In the genomic region with DNA sequence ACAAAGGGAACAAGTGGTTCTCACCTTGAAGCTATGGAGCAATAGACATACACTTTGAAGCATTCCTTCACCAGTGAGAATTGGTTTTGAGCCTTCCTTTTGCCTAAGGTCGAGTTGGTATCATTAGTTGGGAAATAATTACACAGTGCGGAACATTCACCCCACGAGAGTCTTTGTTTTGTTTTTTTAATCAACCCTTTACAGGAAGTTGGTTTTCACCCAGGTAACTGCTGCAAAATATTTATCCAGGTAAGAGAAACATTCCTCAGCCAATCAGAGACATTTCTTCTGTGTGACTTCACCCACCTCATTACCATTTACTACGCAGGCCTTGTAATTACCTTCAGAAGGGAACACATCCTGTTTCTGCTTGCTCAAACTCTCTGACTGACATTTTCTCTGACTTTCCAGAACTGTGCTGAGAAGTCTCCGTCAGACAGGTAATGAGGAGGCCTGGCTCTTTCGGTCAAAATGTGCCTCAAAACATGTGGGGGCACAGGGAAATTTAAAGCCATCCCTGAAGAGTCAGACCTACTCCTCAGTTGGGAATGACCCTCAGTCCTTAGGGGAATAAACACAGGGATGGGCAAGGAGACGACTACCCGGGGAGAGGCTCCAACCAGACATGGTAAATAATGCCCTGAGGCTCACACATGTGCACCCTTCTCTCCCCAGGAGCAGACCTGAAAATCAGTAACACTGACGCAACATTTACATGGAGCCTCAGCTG, we compare ENCODE assay signal across 23 cellular contexts. TPM values are rescaled to one million over a fixed set of nuclear protein-coding genes. Genes with fewer than 3 reads are reported as not detected.
DNase-seq lines count a peak whose midpoint lies in the region; ATAC-seq and TF ChIP-seq lines count a peak whose summit lies in the region.
"Had no signal": no experiment of that assay in that cellular context is flagged by ENCODE, and none has a peak within 500 bp of the region (broad histone marks: within the 10 kb centered on the region; RNA-seq: fewer than 3 reads in every experiment).

No MANE protein-coding gene starts in this region.

- DNase-seq in SK-N-SH (peak; percentile 31), ecto neural progenitor cell (ENCODE audit: low spot score) (peak; percentile 22), right lobe of liver (no peak), suprapubic skin (ENCODE audit: low spot score in 2 of 2) (no peak), H4 (ENCODE audit: low spot score) (no peak), NCI-H510A (lab: John Stamatoyannopoulos, UW) (no peak)
- DNase-seq in effector memory CD4-positive, alpha-beta T cell, result no peak
- DNase-seq: activated CD8-positive, alpha-beta memory T cell treated with anti-CD3 and anti-CD28 coated beads, Interleukin-2, amount 50 U/mL, for 4 hours; activated gamma-delta T cell; amniotic stem cell; CD4-positive, CD25-positive, alpha-beta regulatory T cell; mesenchymal stem cell; NCI-H526 treated with DMSO at 0.1 percent for 48 hours; PC-9; stimulated activated naive CD8-positive, alpha-beta T cell treated with anti-CD3 and anti-CD28 coated beads, Interleukin-15, amount 100 ng/mL, for 72 hours; T-helper 9 cell had no signal

- TF ChIP-seq EP300 in SK-N-SH (IDR thresholded peaks at IDR 0.05; ENCODE audit: borderline replicate concordance in 1 of 2, low read depth in 1 of 2, low read length in 1 of 2) (0 out of 4 replicates have a peak, but pooled peaks of 1 of the 2 experiments have one; percentile 12), suprapubic skin (IDR thresholded peaks at IDR 0.05) (no peak)

- no peaks in the 10 kb centered on the region for H3K27me3 ChIP-seq in SK-N-SH (ENCODE audit: insufficient read depth)
- no peaks in the 10 kb centered on the region for H3K27me3 ChIP-seq in right lobe of liver
- H3K27me3 ChIP-seq in suprapubic skin, result no peaks in the 10 kb centered on the region
- H3K27me3 ChIP-seq in effector memory CD4-positive, alpha-beta T cell (replicated peaks; ENCODE audit: control insufficient read depth, insufficient read depth, low read length, poor library complexity, severe bottlenecking), result no peaks in the 10 kb centered on the region
- H3K27me3 ChIP-seq: gastroesophageal sphincter, neural progenitor cell, vagina had no signal

- H3K4me3 ChIP-seq in SK-N-SH (ENCODE audit: low read depth in 2 of 2, low read length in 1 of 2) (no peak overlapping the region), right lobe of liver (no peak overlapping the region), suprapubic skin (no peak overlapping the region)
- H3K4me3 ChIP-seq in effector memory CD4-positive, alpha-beta T cell (ENCODE audit: insufficient read depth, low read depth, low read length, poor library complexity, severe bottlenecking), result no peak overlapping the region
- H3K4me3 ChIP-seq: gastroesophageal sphincter, neural progenitor cell, PC-9, vagina had no signal

- H3K4me1 ChIP-seq in SK-N-SH (ENCODE audit: control insufficient read depth in 1 of 2, insufficient read depth in 2 of 2, low read depth in 1 of 2, low read length in 1 of 2), result peaks cover 0 to 22% of the 10 kb centered on the region in 2 experiments; a peak in 2 of 4 replicates
- H3K4me1 ChIP-seq in right lobe of liver, result peaks cover 0 to 12% (median 0%) of the 10 kb centered on the region in 4 donors
- H3K4me1 ChIP-seq in suprapubic skin, result peaks cover 14% of the 10 kb centered on the region
- no peaks in the 10 kb centered on the region for H3K4me1 ChIP-seq in effector memory CD4-positive, alpha-beta T cell (ENCODE audit: control insufficient read depth, insufficient read depth, low read length, poor library complexity, severe bottlenecking)
- H3K4me1 ChIP-seq: gastroesophageal sphincter, neural progenitor cell, vagina had no signal

- H3K36me3 ChIP-seq in SK-N-SH (replicated peaks in 1 of 2; ENCODE audit: control insufficient read depth in 1 of 2, insufficient read depth in 2 of 2, low read length in 1 of 2), result no peaks in the 10 kb centered on the region
- no peaks in the 10 kb centered on the region for H3K36me3 ChIP-seq in right lobe of liver
- no peaks in the 10 kb centered on the region for H3K36me3 ChIP-seq in suprapubic skin
- H3K36me3 ChIP-seq in effector memory CD4-positive, alpha-beta T cell (ENCODE audit: control insufficient read depth, insufficient read depth, low read length), result no peaks in the 10 kb centered on the region
- H3K36me3 ChIP-seq: gastroesophageal sphincter, neural progenitor cell, vagina had no signal

- no peaks in the 10 kb centered on the region for H4K20me1 ChIP-seq in SK-N-SH (ENCODE audit: insufficient read depth)

- no peak for TF ChIP-seq RAD21 in SK-N-SH (IDR thresholded peaks at IDR 0.05; ENCODE audit: low read length)

- ATAC-seq in SK-N-SH treated with all-trans-retinoic acid at 6 μM for 48 hours, result no peak
- peak; percentile 59 to 87 (median 80) for ATAC-seq in right lobe of liver
- ATAC-seq: gastroesophageal sphincter; stimulated activated naive CD8-positive, alpha-beta T cell treated with anti-CD3 and anti-CD28 coated beads, Interleukin-15, amount 100 ng/mL, for 72 hours had no signal

- H3K9me2 ChIP-seq in SK-N-SH, result no peaks in the 10 kb centered on the region

- no peak overlapping the region for H2AFZ ChIP-seq in SK-N-SH (ENCODE audit: low read depth)
- H2AFZ ChIP-seq: neural progenitor cell, PC-9 had no signal

- no peak overlapping the region for H3K4me2 ChIP-seq in SK-N-SH
- H3K4me2 ChIP-seq: neural progenitor cell, PC-9 had no signal

- intact Hi-C loops in right lobe of liver (cut with DNase I), result no loop called here

- no peak overlapping the region for H3K9ac ChIP-seq in SK-N-SH
- H3K9ac ChIP-seq: neural progenitor cell had no signal

- H3F3A ChIP-seq in SK-N-SH (replicated peaks; ENCODE audit: insufficient read depth), result no peaks in the 10 kb centered on the region

- no peaks in the 10 kb centered on the region for H3K79me2 ChIP-seq in SK-N-SH (ENCODE audit: insufficient read depth)

- WGBS in SK-N-SH (ENCODE audit: low lambda C conversion rate), result 74% methylated on average over 9 of the region's 9 CpGs
- whole genome bisulfite sequencing in right lobe of liver (ENCODE audit: insufficient coverage, low coverage, low lambda C conversion rate, missing lambda C conversion rate), result 58% methylated on average over 8 of the region's 9 CpGs
- 52% methylated on average over 9 of the region's 9 CpGs for WGBS in suprapubic skin

- CTCF ChIA-PET in SK-N-SH (lab: Yijun Ruan, JAX), result interaction anchor here (1.1 kb wide), 1 partner anchor 18 kb away, joined by 3 read pairs; no protein-coding TSS in a partner anchor

- POLR2A ChIA-PET in SK-N-SH (lab: Yijun Ruan, JAX), result no interaction called here

- no peak for TF ChIP-seq POLR2A in right lobe of liver (IDR thresholded peaks at IDR 0.05)
- TF ChIP-seq POLR2A in suprapubic skin (IDR thresholded peaks at IDR 0.05), result no peak

- TF ChIP-seq CTCF in SK-N-SH (IDR thresholded peaks at IDR 0.05), result no peak
- no peak for TF ChIP-seq CTCF in right lobe of liver (IDR thresholded peaks at IDR 0.05)
- TF ChIP-seq CTCF in suprapubic skin (IDR thresholded peaks at IDR 0.05), result no peak

- H3K9me3 ChIP-seq in SK-N-SH (no peaks in the 10 kb centered on the region), right lobe of liver (no peaks in the 10 kb centered on the region), suprapubic skin (no peaks in the 10 kb centered on the region)
- no peaks in the 10 kb centered on the region for H3K9me3 ChIP-seq in effector memory CD4-positive, alpha-beta T cell (ENCODE audit: control insufficient read depth, low read length)
- H3K9me3 ChIP-seq: gastroesophageal sphincter, vagina had no signal

- H3K27ac ChIP-seq in SK-N-SH (ENCODE audit: low read depth in 2 of 2, low read length in 1 of 2), result no peak overlapping the region; a peak in 1 of 4 replicates
- peak overlapping the region; percentile 28 to 57 (median 35) for H3K27ac ChIP-seq in right lobe of liver
- peak overlapping the region; percentile 76 for H3K27ac ChIP-seq in suprapubic skin
- H3K27ac ChIP-seq in effector memory CD4-positive, alpha-beta T cell (ENCODE audit: insufficient read depth, low read length, poor library complexity, severe bottlenecking), result no peak overlapping the region
- H3K27ac ChIP-seq: epithelial cell of prostate, gastroesophageal sphincter, neural progenitor cell, PC-9, vagina had no signal

TF ChIP-seq in SK-N-SH, 30 proteins besides CTCF, POLR2A, EP300 and RAD21 (continues in another document):
- TF ChIP-seq YY1 (IDR thresholded peaks at IDR 0.05; ENCODE audit: low read depth) (no peak), SIN3A (IDR thresholded peaks at IDR 0.05; ENCODE audit: borderline replicate concordance, low read depth, low read length) (no peak), FOSL2 (IDR thresholded peaks at IDR 0.05; ENCODE audit: borderline replicate concordance, low read depth) (no peak), MEF2A (IDR thresholded peaks at IDR 0.05; ENCODE audit: borderline replicate concordance, low read depth) (no peak)
- TF ChIP-seq, protein P1, sequence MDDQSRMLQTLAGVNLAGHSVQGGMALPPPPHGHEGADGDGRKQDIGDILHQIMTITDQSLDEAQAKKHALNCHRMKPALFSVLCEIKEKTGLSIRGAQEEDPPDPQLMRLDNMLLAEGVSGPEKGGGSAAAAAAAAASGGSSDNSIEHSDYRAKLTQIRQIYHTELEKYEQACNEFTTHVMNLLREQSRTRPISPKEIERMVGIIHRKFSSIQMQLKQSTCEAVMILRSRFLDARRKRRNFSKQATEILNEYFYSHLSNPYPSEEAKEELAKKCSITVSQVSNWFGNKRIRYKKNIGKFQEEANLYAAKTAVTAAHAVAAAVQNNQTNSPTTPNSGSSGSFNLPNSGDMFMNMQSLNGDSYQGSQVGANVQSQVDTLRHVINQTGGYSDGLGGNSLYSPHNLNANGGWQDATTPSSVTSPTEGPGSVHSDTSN (IDR thresholded peaks at IDR 0.05), result no peak

TF ChIP-seq in SK-N-SH treated with all-trans-retinoic acid at 6 μM for 48 hours, 23 proteins besides CTCF, POLR2A, EP300 and RAD21 (continues in another document):
- TF ChIP-seq TCF4 (CRISPR knock-in tag; IDR thresholded peaks at IDR 0.05; ENCODE audit: borderline replicate concordance) (no peak), ZNF565 (CRISPR knock-in tag; conservative IDR thresholded peaks at IDR 0.05; ENCODE audit: low read depth) (no peak), ZC3H10 (CRISPR knock-in tag; IDR thresholded peaks at IDR 0.05) (no peak), PPARA (CRISPR knock-in tag; IDR thresholded peaks at IDR 0.05; ENCODE audit: borderline replicate concordance) (no peak), CSDC2 (CRISPR knock-in tag; IDR thresholded peaks at IDR 0.05) (no peak), ZNF70 (CRISPR knock-in tag; IDR thresholded peaks at IDR 0.05) (no peak), ARNTL (CRISPR knock-in tag; IDR thresholded peaks at IDR 0.05; ENCODE audit: borderline replicate concordance, low read depth) (no peak), OSR1 (CRISPR knock-in tag; IDR thresholded peaks at IDR 0.05) (no peak), ZFP3 (CRISPR knock-in tag; IDR thresholded peaks at IDR 0.05) (no peak)

RNA-seq across cellular contexts. Expression of a gene that starts 22.7 kb away (rescaled TPM):
- 4.9 and 6.2 TPM in 2 replicates for polyA plus RNA-seq in SK-N-SH (2012; rRNA removed)
- polyA plus RNA-seq in SK-N-SH (2012; cell fraction: cytosol; rRNA removed), result 5.9 and 6.0 TPM in 2 replicates
- polyA plus RNA-seq in SK-N-SH (2012; cell fraction: nucleus; rRNA removed), result 10.6 and 14.3 TPM in 2 replicates
- total RNA-seq in right lobe of liver (1 to 10 TPM; 2.1 to 9.0 (median 2.8) TPM), suprapubic skin (1 to 10 TPM in 3 of 4 donors, not detected in 1; 1.2 to 1.4 (median 1.3) TPM)
- not detected in 2 replicates for total RNA-seq in H4 (2014; rRNA removed; shearing (Covaris generic))
- total RNA-seq: CD4-positive, CD25-positive, alpha-beta regulatory T cell; SK-MEL-5 had no signal
- polyA plus RNA-seq: IgD-negative memory B cell had no signal

Comparison
In these comparisons a context has a peak if more than half of its experiments do, and no peak if none do; other contexts are left out.
1. DNase-seq: peak in SK-N-SH (single experiment) and ecto neural progenitor cell (single experiment); none in right lobe of liver (0 of 3), suprapubic skin (0 of 2), H4 (single experiment), effector memory CD4-positive, alpha-beta T cell (0 of 3) and NCI-H510A (single experiment).
2. H3K27ac ChIP-seq: peak in right lobe of liver (3 of 3) and suprapubic skin (single experiment); none in SK-N-SH (0 of 2) and effector memory CD4-positive, alpha-beta T cell (single experiment).